In the genomic region with DNA sequence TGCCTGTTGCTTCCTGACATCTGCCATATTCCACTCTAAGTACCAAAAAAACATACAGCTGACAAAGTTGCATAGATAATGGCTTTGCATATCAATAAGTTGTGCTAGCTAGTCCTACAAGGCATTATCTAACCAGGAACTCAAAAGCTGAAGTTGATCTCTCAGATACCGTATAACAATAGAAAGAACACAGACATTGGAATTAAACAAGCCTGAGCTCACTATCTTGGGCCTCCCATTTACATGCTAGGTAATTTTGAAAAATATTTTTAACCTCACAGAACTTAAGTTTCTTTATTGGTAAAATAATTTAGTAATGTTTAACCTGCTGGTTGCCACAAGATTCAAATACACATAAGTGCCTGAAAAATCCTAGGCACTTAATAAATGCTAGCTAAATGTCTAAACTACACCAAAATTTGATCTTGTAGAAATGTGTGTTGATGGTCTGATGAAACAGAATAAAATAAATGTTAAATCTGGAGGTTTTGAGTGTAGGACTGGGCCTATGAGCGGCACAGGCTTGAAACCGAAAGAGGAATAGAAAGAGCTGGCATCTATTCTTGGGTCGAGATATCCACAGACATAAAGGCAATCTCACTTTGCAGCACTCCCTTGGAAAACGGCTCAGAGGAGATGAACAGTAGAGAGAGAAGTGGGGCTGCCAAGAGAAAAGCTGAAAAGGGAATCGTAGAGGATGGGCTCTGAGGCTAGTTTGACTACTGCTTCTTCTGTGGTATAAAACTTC, we compare ENCODE assay signal across 13 cellular contexts. TPM values are rescaled to one million over a fixed set of nuclear protein-coding genes. Genes with fewer than 3 reads are reported as not detected.
DNase-seq lines count a peak whose midpoint lies in the region; ATAC-seq and TF ChIP-seq lines count a peak whose summit lies in the region.
"Had no signal": no experiment of that assay in that cellular context is flagged by ENCODE, and none has a peak within 500 bp of the region (broad histone marks: within the 10 kb centered on the region; RNA-seq: fewer than 3 reads in every experiment).

No MANE protein-coding gene starts in this region.

- POLR2A ChIA-PET in A673 (lab: Charles Lee; ENCODE audit: low non-redundant PET): no interaction called here

- DNase-seq in NCI-H2171 treated with DMSO at 0.1 percent for 48 hours (lab: John Stamatoyannopoulos, UW): peak; percentile 79
- no peak for DNase-seq in NCI-H2171 (lab: John Stamatoyannopoulos, UW)
- no peak for DNase-seq in Karpas-422
- DNase-seq in osteoblast (ENCODE audit: insufficient read length, low spot score, missing footprints): no peak
- no peak for DNase-seq in A673 (ENCODE audit: low spot score)
- DNase-seq in omental fat pad (ENCODE audit: low spot score): no peak
- no peak for DNase-seq in NCI-H69 (lab: John Stamatoyannopoulos, UW)
- DNase-seq: 8988T; NCI-H526; stimulated activated CD4-positive, alpha-beta T cell treated with anti-CD3 and anti-CD28 coated beads, Interleukin-4, amount 100 ng/mL, for 1 hour; T-helper 1 cell had no signal

- H3K27me3 ChIP-seq in Karpas-422 (ENCODE audit: low read length) (no peaks in the 10 kb centered on the region), osteoblast (ENCODE audit: insufficient read depth, low read length) (no peaks in the 10 kb centered on the region), A673 (replicated peaks; ENCODE audit: insufficient read depth, low read depth, low read length, poor library complexity) (peaks cover 21% of the 10 kb centered on the region)

- peaks cover 18% of the 10 kb centered on the region for H3K4me1 ChIP-seq in Karpas-422 (ENCODE audit: low read length)
- no peaks in the 10 kb centered on the region for H3K4me1 ChIP-seq in osteoblast (ENCODE audit: insufficient read depth, low read length)
- H3K4me1 ChIP-seq in A673 (ENCODE audit: insufficient read depth, low read length, poor library complexity, severe bottlenecking): no peaks in the 10 kb centered on the region

- no peak overlapping the region for H2AFZ ChIP-seq in Karpas-422 (ENCODE audit: low read length)
- peak overlapping the region; percentile 15 for H2AFZ ChIP-seq in osteoblast (ENCODE audit: low read length)

- H3K27ac ChIP-seq in Karpas-422 (ENCODE audit: low read length): no peak overlapping the region
- H3K27ac ChIP-seq in osteoblast (ENCODE audit: low read depth, low read length): no peak overlapping the region
- no peak overlapping the region for H3K27ac ChIP-seq in A673 (ENCODE audit: low read depth, low read length, poor library complexity, severe bottlenecking)
- H3K27ac ChIP-seq: thoracic aorta had no signal

- H3K36me3 ChIP-seq in Karpas-422 (ENCODE audit: insufficient read depth, low read length): no peaks in the 10 kb centered on the region
- no peaks in the 10 kb centered on the region for H3K36me3 ChIP-seq in osteoblast (ENCODE audit: insufficient read depth, low read length)
- H3K36me3 ChIP-seq in A673 (ENCODE audit: insufficient read depth, low read length, poor library complexity, severe bottlenecking): no peaks in the 10 kb centered on the region
- H3K36me3 ChIP-seq: thoracic aorta had no signal

- peak; percentile 87 for ATAC-seq in HG02642 (IDR thresholded peaks at IDR 0.05; ENCODE audit: poor library complexity, unreplicated experiment)
- ATAC-seq in omental fat pad (ENCODE audit: low FRiP score): no peak

- H4K20me1 ChIP-seq in Karpas-422 (ENCODE audit: insufficient read depth, low read depth, low read length): no peaks in the 10 kb centered on the region
- no peaks in the 10 kb centered on the region for H4K20me1 ChIP-seq in osteoblast (ENCODE audit: insufficient read depth, low read length)

- H3K9ac ChIP-seq in Karpas-422 (ENCODE audit: low read length): no peak overlapping the region

- H3K79me2 ChIP-seq in Karpas-422 (ENCODE audit: low read length) (no peaks in the 10 kb centered on the region), osteoblast (ENCODE audit: insufficient read depth, low read length) (no peaks in the 10 kb centered on the region)

- no TSS peak for BruUV-seq in A673 (replicated peaks; lab: Mats Ljungman, UMichigan)

- H3K4me3 ChIP-seq in Karpas-422 (ENCODE audit: low read length) (no peak overlapping the region), osteoblast (ENCODE audit: insufficient read depth, low read length) (no peak overlapping the region), A673 (ENCODE audit: low read depth, low read length, poor library complexity, severe bottlenecking) (no peak overlapping the region)
- H3K4me3 ChIP-seq: thoracic aorta had no signal

- H3K9me3 ChIP-seq in Karpas-422 (ENCODE audit: low read length): no peaks in the 10 kb centered on the region
- H3K9me3 ChIP-seq in osteoblast (ENCODE audit: low read depth, low read length): no peaks in the 10 kb centered on the region
- H3K9me3 ChIP-seq in A673 (ENCODE audit: low read depth, low read length, poor library complexity, severe bottlenecking): no peaks in the 10 kb centered on the region
- H3K9me3 ChIP-seq: thoracic aorta had no signal

- no peak for TF ChIP-seq CTCF in osteoblast (IDR thresholded peaks at IDR 0.05; ENCODE audit: extremely low read depth, low read depth, low read length)
- no peak for TF ChIP-seq CTCF in A673 (conservative IDR thresholded peaks at IDR 0.05; ENCODE audit: low read depth, low read length)
- no peak for TF ChIP-seq CTCF in omental fat pad (IDR thresholded peaks at IDR 0.05)

- intact Hi-C loops in A673 (cut with micrococcal nuclease; ENCODE audit: unreplicated experiment): no loop called here

- H3K4me2 ChIP-seq in Karpas-422 (ENCODE audit: low read depth, low read length, poor library complexity, severe bottlenecking) (peak overlapping the region; percentile 13), osteoblast (ENCODE audit: insufficient read depth, low read length) (no peak overlapping the region)

- CTCF ChIA-PET in A673 (lab: Charles Lee): no interaction called here

- H3K9me2 ChIP-seq in Karpas-422 (replicated peaks; ENCODE audit: insufficient read depth, low read length): no peaks in the 10 kb centered on the region

RNA-seq across cellular contexts. Expression of a gene that starts 30.0 kb away (rescaled TPM):
- total RNA-seq in Karpas-422 (2014; rRNA removed; shearing (Covaris generic); ENCODE audit: low replicate concordance): 54.8 and 99.9 TPM in 2 replicates
- total RNA-seq in osteoblast: 43.3 and 53.2 TPM in 2 replicates
- total RNA-seq in A673 (2021): 30.0 and 38.2 TPM in 2 replicates
- total RNA-seq in omental fat pad: 10 to 100 TPM; 35.7 to 53.1 (median 44.0) TPM
